ENCODE assay signal across 8 cellular contexts in the genomic region with DNA sequence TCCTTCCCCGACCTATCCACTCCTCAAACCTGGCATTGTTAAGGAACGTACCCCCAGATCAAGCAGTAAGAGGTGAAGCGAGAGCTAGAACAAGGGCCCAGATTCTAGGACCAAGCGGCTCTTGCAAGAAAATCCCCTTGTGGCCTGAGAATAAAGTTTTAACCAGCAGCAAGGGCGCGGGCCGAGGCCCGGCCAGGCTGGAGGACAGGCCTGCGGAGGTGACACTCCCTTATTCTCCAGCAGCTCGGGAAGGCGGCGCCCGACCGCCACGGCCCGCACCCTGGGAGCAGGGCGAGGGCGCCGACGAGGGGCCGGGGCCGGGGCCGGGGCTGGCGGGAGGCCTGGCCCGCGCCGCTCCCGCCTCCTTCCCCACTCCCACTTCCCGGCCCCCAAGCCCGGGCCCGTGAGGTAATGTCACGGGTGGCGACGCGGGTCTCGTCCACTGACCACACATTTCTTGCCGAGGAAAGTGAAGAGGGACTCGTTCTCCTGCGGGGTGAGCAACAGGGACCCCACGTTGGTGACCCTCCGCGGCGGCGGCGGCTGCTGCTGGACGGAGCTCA. TPM values are rescaled to one million over a fixed set of nuclear protein-coding genes. Genes with fewer than 3 reads are reported as not detected.
DNase-seq lines count a peak whose midpoint lies in the region; ATAC-seq and TF ChIP-seq lines count a peak whose summit lies in the region.

No MANE protein-coding gene starts in this region.

- TF ChIP-seq POLR2A in NB4 (IDR thresholded peaks at IDR 0.05; ENCODE audit: extremely low read depth, insufficient read length) (no peak), gastroesophageal sphincter (IDR thresholded peaks at IDR 0.05) (no peak)

- 0% methylated on average over 6 of the region's 46 CpGs; no CpG with 5 or more reads in 1 of the 2 donors for WGBS in gastroesophageal sphincter (ENCODE audit: low coverage in 1 of 2), 2 donors

- peak overlapping the region; percentile 38 for H2AFZ ChIP-seq in neuron (ENCODE audit: low read depth, low read length)

- no peak for TF ChIP-seq CTCF in NB4 (IDR thresholded peaks at IDR 0.05; ENCODE audit: low read depth, low read length)
- peak in 2 of 4 experiments; percentile 4 to 19 for TF ChIP-seq CTCF in gastroesophageal sphincter (IDR thresholded peaks at IDR 0.05)

- peak overlapping the region; percentile 92 to 99 (median 97) for H3K27ac ChIP-seq in gastroesophageal sphincter

- DNase-seq in NCI-H2029 (lab: John Stamatoyannopoulos, UW): peak; percentile 26
- no peak for DNase-seq in NCI-H2029 treated with DMSO at 0.1 percent for 48 hours (lab: John Stamatoyannopoulos, UW)
- peak; percentile 71 for DNase-seq in NB4 (ENCODE audit: low read depth)
- peak; percentile 37 for DNase-seq in activated gamma-delta T cell (lab: John Stamatoyannopoulos, UW)
- no peak for DNase-seq in UCSD-AML1 (lab: John Stamatoyannopoulos, UW; ENCODE audit: unreplicated experiment)

- H3K27me3 ChIP-seq in gastroesophageal sphincter (no peaks in the 10 kb centered on the region), neuron (ENCODE audit: insufficient read depth, low read length) (no peaks in the 10 kb centered on the region)

- H3K9me3 ChIP-seq in gastroesophageal sphincter (no peaks in the 10 kb centered on the region), neuron (ENCODE audit: low read length) (no peaks in the 10 kb centered on the region)

- H3K4me1 ChIP-seq in gastroesophageal sphincter: peaks cover 7 to 77% (median 29%) of the 10 kb centered on the region in 3 donors
- peaks cover 30% of the 10 kb centered on the region for H3K4me1 ChIP-seq in neuron (ENCODE audit: insufficient read depth, low read length)

- ATAC-seq in HG02610 (IDR thresholded peaks at IDR 0.05; ENCODE audit: unreplicated experiment) (peak; percentile 10), gastroesophageal sphincter (peak; percentile 35)

- H3K4me3 ChIP-seq in NB4 (ENCODE audit: low read depth, low read length) (peak overlapping the region; percentile 82), gastroesophageal sphincter (peak overlapping the region; percentile 82 to 88), neuron (ENCODE audit: low read length) (peak overlapping the region; percentile 89)

- TF ChIP-seq EP300 in gastroesophageal sphincter (IDR thresholded peaks at IDR 0.05): no peak

- H3K36me3 ChIP-seq in gastroesophageal sphincter (no peaks in the 10 kb centered on the region), neuron (ENCODE audit: insufficient read depth, low read length) (no peaks in the 10 kb centered on the region)

RNA-seq across cellular contexts. Expression of a gene that starts 0.6 kb away (rescaled TPM):
- total RNA-seq in gastroesophageal sphincter: 10 to 100 TPM; 42.5 to 55.9 (median 47.9) TPM

Comparison
In these comparisons a context has a peak if more than half of its experiments do, and no peak if none do; other contexts are left out.
1. DNase-seq: peak in NCI-H2029 (single experiment), NB4 (single experiment) and activated gamma-delta T cell (single experiment); none in NCI-H2029 treated with DMSO at 0.1 percent for 48 hours (single experiment) and UCSD-AML1 (single experiment).
2. Peak in every context shown above with its lines, with median percentiles within 50 percentile points of each other: H3K4me3 ChIP-seq.